Comparison of ENCODE assay signal across 10 cellular contexts in the genomic region with DNA sequence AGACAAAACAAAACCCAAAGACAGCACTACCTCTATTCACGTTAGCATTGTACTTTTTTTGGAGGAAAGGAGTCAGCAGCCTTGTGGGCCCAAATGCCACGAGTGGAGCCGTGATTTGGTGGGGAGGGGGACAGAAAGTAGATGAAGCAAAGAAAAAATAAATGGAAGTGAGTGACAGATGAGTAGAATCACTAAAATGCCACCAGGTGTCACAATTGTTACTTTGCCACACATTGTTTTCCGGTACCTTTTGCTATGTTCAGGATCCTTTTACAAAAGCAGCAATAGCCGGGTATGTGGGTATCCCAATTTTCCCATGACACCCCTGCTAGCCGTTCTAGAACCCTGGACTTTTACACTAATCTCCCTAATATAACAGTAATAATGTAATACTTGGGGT.
A peak's percentile ranks its signal among the peaks of the same experiment; 100 is the strongest.
DNase-seq lines count a peak whose midpoint lies in the region; ATAC-seq, FAIRE-seq and TF ChIP-seq lines count a peak whose summit lies in the region.
"Had no signal": no experiment of that assay in that cellular context is flagged by ENCODE, and none has a peak within 500 bp of the region (broad histone marks: within the 10 kb centered on the region; RNA-seq: fewer than 3 reads in every experiment).

No MANE protein-coding gene starts in this region.

- H3K4me3 Mint-ChIP-seq in Calu3 (ENCODE audit: low read depth, unreplicated experiment) (no peak overlapping the region), memory B cell (no peak overlapping the region)
- no peak overlapping the region for H3K4me3 Mint-ChIP-seq in activated T-cell treated with anti-CD3 and anti-CD28 coated beads, Interleukin-2, amount 50 U/mL, for 72 hours

- DNase-seq in Calu3 (peak; percentile 7), RCC 7860 (ENCODE audit: low spot score) (peak; percentile 26), memory B cell (ENCODE audit: low spot score in 2 of 2) (no peak), mucosa of gallbladder (ENCODE audit: low spot score) (no peak), HCEC 1CT (no peak)
- DNase-seq in activated T-cell treated with anti-CD3 and anti-CD28 coated beads, Interleukin-2, amount 50 U/mL, for 72 hours = no peak
- no peak for DNase-seq in effector CD4-positive, alpha-beta T cell
- DNase-seq: activated effector memory CD4-positive, alpha-beta T cell treated with anti-CD3 and anti-CD28 coated beads, Interleukin-2, amount 50 U/mL, for 16 hours; H7 had no signal

- CTCF ChIA-PET in Calu3 (lab: Charles Lee) = interaction anchor here (0.9 to 4.3 kb wide), 5 partner anchors 12 to 625 kb away, joined by 3 to 17 read pairs (median 5); no protein-coding TSS in a partner anchor

- ATAC-seq in memory B cell (ENCODE audit: low read depth) = no peak
- ATAC-seq in activated T-cell treated with anti-CD3 and anti-CD28 coated beads, Interleukin-2, amount 50 U/mL, for 72 hours (replicated peaks in 1 of 2) = no peak

- H3K9me3 Mint-ChIP-seq in Calu3 (ENCODE audit: low read depth, unreplicated experiment) = no peaks in the 10 kb centered on the region
- H3K9me3 Mint-ChIP-seq in memory B cell = no peaks in the 10 kb centered on the region
- no peaks in the 10 kb centered on the region for H3K9me3 Mint-ChIP-seq in activated T-cell treated with anti-CD3 and anti-CD28 coated beads, Interleukin-2, amount 50 U/mL, for 72 hours

- intact Hi-C loops in Calu3 (cut with micrococcal nuclease; ENCODE audit: unreplicated experiment) = loop anchor here (1.0 to 10.0 kb wide), 3 partner anchors 146 to 624 kb away; a partner anchor contains a TSS

- H3K4me1 Mint-ChIP-seq in Calu3 (ENCODE audit: low read depth, unreplicated experiment) (peaks cover 26% of the 10 kb centered on the region), memory B cell (peaks cover 38% of the 10 kb centered on the region)
- H3K4me1 Mint-ChIP-seq in activated T-cell treated with anti-CD3 and anti-CD28 coated beads, Interleukin-2, amount 50 U/mL, for 72 hours (ENCODE audit: low read depth) = peaks cover 46% of the 10 kb centered on the region

- no TSS peak for BruUV-seq in Calu3 (replicated peaks; lab: Mats Ljungman, UMichigan)

- H3K27me3 Mint-ChIP-seq in Calu3 (ENCODE audit: unreplicated experiment) = no peaks in the 10 kb centered on the region
- H3K27me3 Mint-ChIP-seq in memory B cell = no peaks in the 10 kb centered on the region
- H3K27me3 Mint-ChIP-seq in activated T-cell treated with anti-CD3 and anti-CD28 coated beads, Interleukin-2, amount 50 U/mL, for 72 hours (ENCODE audit: low read depth) = no peaks in the 10 kb centered on the region

- FAIRE-seq in RCC 7860 (lab: Jason Lieb, UNC) = no peak

- H3K36me3 Mint-ChIP-seq in Calu3 (ENCODE audit: insufficient read depth, unreplicated experiment) (peaks cover 24% of the 10 kb centered on the region), memory B cell (peaks cover 4% of the 10 kb centered on the region)
- H3K36me3 Mint-ChIP-seq in activated T-cell treated with anti-CD3 and anti-CD28 coated beads, Interleukin-2, amount 50 U/mL, for 72 hours (ENCODE audit: insufficient read depth in 2 of 2) = peaks cover 2% of the 10 kb centered on the region in 2 donors

- H3K27ac Mint-ChIP-seq in Calu3 (ENCODE audit: unreplicated experiment) (no peak overlapping the region), memory B cell (peak overlapping the region; percentile 56)
- H3K27ac Mint-ChIP-seq in activated T-cell treated with anti-CD3 and anti-CD28 coated beads, Interleukin-2, amount 50 U/mL, for 72 hours = no peak overlapping the region

- TF ChIP-seq CTCF in Calu3 (IDR thresholded peaks at IDR 0.05; ENCODE audit: unreplicated experiment) = peak; percentile 55
- 0 out of 2 replicates have a peak, but pooled peaks have one; percentile 12 for TF ChIP-seq CTCF in GM12874 (IDR thresholded peaks at IDR 0.05; ENCODE audit: insufficient read depth, low read depth, low read length)

Comparison
In these comparisons a context has a peak if more than half of its experiments do, and no peak if none do; other contexts are left out.
1. DNase-seq: peak in Calu3 (single experiment) and RCC 7860 (single experiment); none in memory B cell (0 of 2), mucosa of gallbladder (single experiment), activated T-cell treated with anti-CD3 and anti-CD28 coated beads, Interleukin-2, amount 50 U/mL, for 72 hours (0 of 2), HCEC 1CT (single experiment) and effector CD4-positive, alpha-beta T cell (single experiment).